ENCODE assay signal across 11 cellular contexts in the genomic region with DNA sequence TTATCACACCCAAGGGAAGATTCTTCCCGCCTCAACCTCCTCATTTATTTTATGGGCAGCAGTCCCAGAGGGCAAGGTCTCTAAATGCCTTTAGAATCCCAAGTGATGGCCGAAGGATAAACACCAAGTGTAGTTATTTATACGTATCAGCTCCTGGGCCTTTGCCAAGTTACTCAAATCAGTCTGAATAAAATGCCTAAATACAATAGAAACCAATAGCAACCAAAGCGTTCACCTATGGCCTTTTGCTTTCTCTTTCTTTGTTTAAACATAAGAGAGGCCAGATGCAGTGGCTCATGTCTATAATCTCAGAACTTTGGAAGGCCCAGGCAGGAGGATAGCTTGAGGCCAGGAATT. TPM values are rescaled to one million over a fixed set of nuclear protein-coding genes. Genes with fewer than 3 reads are reported as not detected.
A peak's percentile ranks its signal among the peaks of the same experiment; 100 is the strongest.
DNase-seq lines count a peak whose midpoint lies in the region; ATAC-seq and TF ChIP-seq lines count a peak whose summit lies in the region.
"Had no signal": no experiment of that assay in that cellular context is flagged by ENCODE, and none has a peak within 500 bp of the region (broad histone marks: within the 10 kb centered on the region; RNA-seq: fewer than 3 reads in every experiment).

No MANE protein-coding gene starts in this region.

- no peak for TF ChIP-seq POLR2A in testis (IDR thresholded peaks at IDR 0.05)

- H3K36me3 ChIP-seq in osteoblast (ENCODE audit: insufficient read depth, low read length) (no peaks in the 10 kb centered on the region), testis (ENCODE audit: low read depth, missing control alignments) (no peaks in the 10 kb centered on the region)
- H3K36me3 ChIP-seq: adrenal gland had no signal

- no peaks in the 10 kb centered on the region for H4K20me1 ChIP-seq in osteoblast (ENCODE audit: insufficient read depth, low read length)

- H3K4me1 ChIP-seq in osteoblast (ENCODE audit: insufficient read depth, low read length): no peaks in the 10 kb centered on the region
- H3K4me1 ChIP-seq in testis: peaks cover 46% of the 10 kb centered on the region

- WGBS in testis, 2 donors: 33 to 38% methylated on average over 4 of the region's 4 CpGs

- H3K4me3 ChIP-seq in osteoblast (ENCODE audit: insufficient read depth, low read length): no peak overlapping the region
- H3K4me3 ChIP-seq in testis: no peak overlapping the region
- H3K4me3 ChIP-seq: adrenal gland had no signal

- peak; percentile 41 for DNase-seq in activated CD4-positive, alpha-beta T cell treated with anti-CD3 and anti-CD28 coated beads for 36 hours
- no peak for DNase-seq in activated CD4-positive, alpha-beta T cell treated with anti-CD3 and anti-CD28 coated beads for 4 hours
- DNase-seq in activated CD8-positive, alpha-beta T cell treated with anti-CD3 and anti-CD28 coated beads for 36 hours: peak; percentile 56
- DNase-seq in osteoblast (ENCODE audit: insufficient read length, low spot score, missing footprints): peak; percentile 72
- no peak for DNase-seq in dedifferentiated amniotic fluid mesenchymal stem cell (ENCODE audit: extremely low spot score)
- DNase-seq in islet precursor cell: no peak
- DNase-seq in testis: no peak
- DNase-seq: NCI-H2107 had no signal

- no peaks in the 10 kb centered on the region for H3K27me3 Mint-ChIP-seq in activated CD4-positive, alpha-beta T cell treated with anti-CD3 and anti-CD28 coated beads for 36 hours
- H3K27me3 Mint-ChIP-seq in activated CD8-positive, alpha-beta T cell treated with anti-CD3 and anti-CD28 coated beads for 36 hours: no peaks in the 10 kb centered on the region

- no peak overlapping the region for H2AFZ ChIP-seq in osteoblast (ENCODE audit: low read length)

- no peak overlapping the region for H3K4me3 Mint-ChIP-seq in activated CD4-positive, alpha-beta T cell treated with anti-CD3 and anti-CD28 coated beads for 36 hours
- H3K4me3 Mint-ChIP-seq in activated CD8-positive, alpha-beta T cell treated with anti-CD3 and anti-CD28 coated beads for 36 hours: no peak overlapping the region

- H3K27ac Mint-ChIP-seq in activated CD4-positive, alpha-beta T cell treated with anti-CD3 and anti-CD28 coated beads for 36 hours: peak overlapping the region; percentile 60
- H3K27ac Mint-ChIP-seq in activated CD8-positive, alpha-beta T cell treated with anti-CD3 and anti-CD28 coated beads for 36 hours: no peak overlapping the region

- H3K9me3 Mint-ChIP-seq in activated CD4-positive, alpha-beta T cell treated with anti-CD3 and anti-CD28 coated beads for 36 hours (ENCODE audit: low read depth): no peaks in the 10 kb centered on the region
- no peaks in the 10 kb centered on the region for H3K9me3 Mint-ChIP-seq in activated CD8-positive, alpha-beta T cell treated with anti-CD3 and anti-CD28 coated beads for 36 hours

- peaks cover 9% of the 10 kb centered on the region for H3K27me3 ChIP-seq in osteoblast (ENCODE audit: insufficient read depth, low read length)
- no peaks in the 10 kb centered on the region for H3K27me3 ChIP-seq in testis
- H3K27me3 ChIP-seq: adrenal gland had no signal

- no peaks in the 10 kb centered on the region for H3K36me3 Mint-ChIP-seq in activated CD4-positive, alpha-beta T cell treated with anti-CD3 and anti-CD28 coated beads for 36 hours (ENCODE audit: low read depth)
- H3K36me3 Mint-ChIP-seq in activated CD8-positive, alpha-beta T cell treated with anti-CD3 and anti-CD28 coated beads for 36 hours (ENCODE audit: low read depth): no peaks in the 10 kb centered on the region

- H3K9me3 ChIP-seq in osteoblast (ENCODE audit: low read depth, low read length): no peaks in the 10 kb centered on the region
- H3K9me3 ChIP-seq in testis: no peaks in the 10 kb centered on the region
- H3K9me3 ChIP-seq: adrenal gland had no signal

- no peaks in the 10 kb centered on the region for H3K79me2 ChIP-seq in osteoblast (ENCODE audit: insufficient read depth, low read length)

- peak; percentile 68 for ATAC-seq in activated CD4-positive, alpha-beta T cell treated with anti-CD3 and anti-CD28 coated beads for 36 hours
- ATAC-seq in GM21786 (IDR thresholded peaks at IDR 0.05; ENCODE audit: unreplicated experiment): peak; percentile 40
- ATAC-seq in activated CD8-positive, alpha-beta T cell treated with anti-CD3 and anti-CD28 coated beads for 36 hours: peak; percentile 53

- no peak for TF ChIP-seq CTCF in activated CD8-positive, alpha-beta T cell treated with anti-CD3 and anti-CD28 coated beads for 36 hours (IDR thresholded peaks at IDR 0.05)
- no peak for TF ChIP-seq CTCF in osteoblast (IDR thresholded peaks at IDR 0.05; ENCODE audit: extremely low read depth, low read depth, low read length)
- no peak for TF ChIP-seq CTCF in testis (IDR thresholded peaks at IDR 0.05)

- CTCF ChIA-PET in activated CD4-positive, alpha-beta T cell treated with anti-CD3 and anti-CD28 coated beads for 36 hours (lab: Charles Lee): interaction anchor here (0.6 to 1.8 kb wide), 12 partner anchors 8 to 158 kb away, joined by 3 to 19 read pairs (median 4); partner anchors contain the start of genes ANKRD36 and ANKRD39
- CTCF ChIA-PET in activated CD8-positive, alpha-beta T cell treated with anti-CD3 and anti-CD28 coated beads for 36 hours (lab: Charles Lee): interaction anchor here (0.7 to 6.8 kb wide), 5 partner anchors 8 to 157 kb away, joined by 3 to 147 read pairs (median 45); partner anchors contain the start of genes ANKRD39 and SEMA4C

- POLR2A ChIA-PET in activated CD4-positive, alpha-beta T cell treated with anti-CD3 and anti-CD28 coated beads for 36 hours (lab: Charles Lee): interaction anchor here (0.6 to 0.8 kb wide), 2 partner anchors 84 to 116 kb away, joined by 3 to 4 read pairs; no protein-coding TSS in a partner anchor
- POLR2A ChIA-PET in activated CD8-positive, alpha-beta T cell treated with anti-CD3 and anti-CD28 coated beads for 36 hours (lab: Charles Lee): interaction anchor here (0.8 to 3.0 kb wide), 2 partner anchors 30 to 97 kb away, joined by 3 to 9 read pairs; partner anchors contain the start of gene ANKRD39

- no peak overlapping the region for H3K27ac ChIP-seq in osteoblast (ENCODE audit: low read depth, low read length)
- H3K27ac ChIP-seq in testis: peak overlapping the region in 1 of 2 donors; percentile 78

- intact Hi-C loops in activated CD4-positive, alpha-beta T cell treated with anti-CD3 and anti-CD28 coated beads for 36 hours (cut with DNase I, micrococcal nuclease): loop anchor here (5.0 kb wide), 2 partner anchors 82 to 137 kb away; partner anchors contain the start of genes CNNM3 (in 1 of the 2) and SEMA4C (in 1 of the 2)
- intact Hi-C loops in activated CD8-positive, alpha-beta T cell treated with anti-CD3 and anti-CD28 coated beads for 36 hours (cut with micrococcal nuclease): no loop called here
- intact Hi-C loops in testis (cut with DNase I; ENCODE audit: low total_unique reads): loop anchor here (5.0 kb wide), 3 partner anchors 47 to 137 kb away; partner anchors contain the start of gene CNNM3

- H3K4me1 Mint-ChIP-seq in activated CD4-positive, alpha-beta T cell treated with anti-CD3 and anti-CD28 coated beads for 36 hours: peaks cover 23% of the 10 kb centered on the region
- peaks cover 18% of the 10 kb centered on the region for H3K4me1 Mint-ChIP-seq in activated CD8-positive, alpha-beta T cell treated with anti-CD3 and anti-CD28 coated beads for 36 hours (ENCODE audit: low read depth)

- no peak overlapping the region for H3K4me2 ChIP-seq in osteoblast (ENCODE audit: insufficient read depth, low read length)

RNA-seq across cellular contexts. Expression of gene FAM178B, which starts 31.9 kb away (rescaled TPM):
- total RNA-seq in activated CD4-positive, alpha-beta T cell treated with anti-CD3 and anti-CD28 coated beads for 36 hours: under 1 TPM in 1 of 2 experiments, not detected in 1; 0.11 TPM
- under 1 TPM; 0.72 to 0.77 TPM for total RNA-seq in activated CD8-positive, alpha-beta T cell treated with anti-CD3 and anti-CD28 coated beads for 36 hours
- total RNA-seq in osteoblast (under 0.01 TPM in 1 of 2 replicates, not detected in the other), testis (10 to 100 TPM; 19.7 to 20.6 TPM)
- 11.6 TPM for polyA plus RNA-seq in testis (ENCODE audit: insufficient read depth, low read depth, low replicate concordance)
- total RNA-seq: osteocyte had no signal

Comparison
In these comparisons a context has a peak if more than half of its experiments do, and no peak if none do; other contexts are left out.
1. DNase-seq: peak in activated CD4-positive, alpha-beta T cell treated with anti-CD3 and anti-CD28 coated beads for 36 hours (single experiment), activated CD8-positive, alpha-beta T cell treated with anti-CD3 and anti-CD28 coated beads for 36 hours (single experiment) and osteoblast (single experiment); none in activated CD4-positive, alpha-beta T cell treated with anti-CD3 and anti-CD28 coated beads for 4 hours (0 of 2), dedifferentiated amniotic fluid mesenchymal stem cell (single experiment), islet precursor cell (single experiment) and testis (single experiment).
2. RNA of gene FAM178B, which starts 31.9 kb away (total RNA-seq): 19.7 to 20.6 TPM in testis; 0.72 to 0.77 TPM in activated CD8-positive, alpha-beta T cell treated with anti-CD3 and anti-CD28 coated beads for 36 hours, 0.11 TPM in activated CD4-positive, alpha-beta T cell treated with anti-CD3 and anti-CD28 coated beads for 36 hours and under 0.01 TPM in osteoblast; every median in the first group is over 10 times any median in the second.
3. Peak in every context shown above with its lines, with median percentiles within 50 percentile points of each other: ATAC-seq.